Comparison of ENCODE assay signal across 1 cellular context in genomic region chr21:34745557-34746255, GRCh38.
TF ChIP-seq lines count a peak whose summit lies in the region.

No MANE protein-coding gene starts in this region.

TF ChIP-seq in HepG2, 621 proteins besides CTCF, POLR2A, EP300 and RAD21 (continued from another document):
- TF ChIP-seq ZNF747 (CRISPR knock-in tag; IDR thresholded peaks at IDR 0.05; ENCODE audit: borderline replicate concordance), result peak; percentile 37; the same call in 1 of the 2 replicates
- TF ChIP-seq PHF21A (CRISPR knock-in tag; IDR thresholded peaks at IDR 0.05), result peak; percentile 83
- no peak for TF ChIP-seq TOPORS (CRISPR knock-in tag; IDR thresholded peaks at IDR 0.05)
- TF ChIP-seq, protein P1, sequence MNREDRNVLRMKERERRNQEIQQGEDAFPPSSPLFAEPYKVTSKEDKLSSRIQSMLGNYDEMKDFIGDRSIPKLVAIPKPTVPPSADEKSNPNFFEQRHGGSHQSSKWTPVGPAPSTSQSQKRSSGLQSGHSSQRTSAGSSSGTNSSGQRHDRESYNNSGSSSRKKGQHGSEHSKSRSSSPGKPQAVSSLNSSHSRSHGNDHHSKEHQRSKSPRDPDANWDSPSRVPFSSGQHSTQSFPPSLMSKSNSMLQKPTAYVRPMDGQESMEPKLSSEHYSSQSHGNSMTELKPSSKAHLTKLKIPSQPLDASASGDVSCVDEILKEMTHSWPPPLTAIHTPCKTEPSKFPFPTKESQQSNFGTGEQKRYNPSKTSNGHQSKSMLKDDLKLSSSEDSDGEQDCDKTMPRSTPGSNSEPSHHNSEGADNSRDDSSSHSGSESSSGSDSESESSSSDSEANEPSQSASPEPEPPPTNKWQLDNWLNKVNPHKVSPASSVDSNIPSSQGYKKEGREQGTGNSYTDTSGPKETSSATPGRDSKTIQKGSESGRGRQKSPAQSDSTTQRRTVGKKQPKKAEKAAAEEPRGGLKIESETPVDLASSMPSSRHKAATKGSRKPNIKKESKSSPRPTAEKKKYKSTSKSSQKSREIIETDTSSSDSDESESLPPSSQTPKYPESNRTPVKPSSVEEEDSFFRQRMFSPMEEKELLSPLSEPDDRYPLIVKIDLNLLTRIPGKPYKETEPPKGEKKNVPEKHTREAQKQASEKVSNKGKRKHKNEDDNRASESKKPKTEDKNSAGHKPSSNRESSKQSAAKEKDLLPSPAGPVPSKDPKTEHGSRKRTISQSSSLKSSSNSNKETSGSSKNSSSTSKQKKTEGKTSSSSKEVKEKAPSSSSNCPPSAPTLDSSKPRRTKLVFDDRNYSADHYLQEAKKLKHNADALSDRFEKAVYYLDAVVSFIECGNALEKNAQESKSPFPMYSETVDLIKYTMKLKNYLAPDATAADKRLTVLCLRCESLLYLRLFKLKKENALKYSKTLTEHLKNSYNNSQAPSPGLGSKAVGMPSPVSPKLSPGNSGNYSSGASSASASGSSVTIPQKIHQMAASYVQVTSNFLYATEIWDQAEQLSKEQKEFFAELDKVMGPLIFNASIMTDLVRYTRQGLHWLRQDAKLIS (CRISPR knock-in tag; IDR thresholded peaks at IDR 0.05), result no peak
- no peak for TF ChIP-seq NPAS2 (CRISPR knock-in tag; IDR thresholded peaks at IDR 0.05; ENCODE audit: borderline replicate concordance)
- TF ChIP-seq MAFF (IDR thresholded peaks at IDR 0.05; ENCODE audit: low read depth, low read length), result 0 out of 2 replicates have a peak, but pooled peaks have one; percentile 12
- TF ChIP-seq HOXA3 (CRISPR knock-in tag; IDR thresholded peaks at IDR 0.05), result peak; percentile 59; the same call in 1 of the 2 replicates
- no peak for TF ChIP-seq XBP1 (CRISPR knock-in tag; IDR thresholded peaks at IDR 0.05)
- peak; percentile 71 for TF ChIP-seq MIXL1 (CRISPR knock-in tag; IDR thresholded peaks at IDR 0.05)
- peak; percentile 67 for TF ChIP-seq ELF1 (CRISPR knock-in tag; IDR thresholded peaks at IDR 0.05)
- peak; percentile 35 to 54; a peak in 2 of 4 replicates for TF ChIP-seq MAFK (conservative IDR thresholded peaks at IDR 0.05 in 1 of 2, IDR thresholded peaks at IDR 0.05 in 1 of 2; ENCODE audit: low read length in 2 of 2)
- TF ChIP-seq MXD4 (CRISPR knock-in tag; IDR thresholded peaks at IDR 0.05), result 0 out of 2 replicates have a peak, but pooled peaks have one; percentile 14
- no peak for TF ChIP-seq SOX13 (IDR thresholded peaks at IDR 0.05)
- peak in 1 of 2 experiments; percentile 49; a peak in 1 of 4 replicates for TF ChIP-seq SOX13 (CRISPR knock-in tag; conservative IDR thresholded peaks at IDR 0.05 in 1 of 2, IDR thresholded peaks at IDR 0.05 in 1 of 2)
- peak; percentile 38; the same call in 1 of the 2 replicates for TF ChIP-seq SOX5 (CRISPR knock-in tag; IDR thresholded peaks at IDR 0.05; ENCODE audit: borderline replicate concordance)
- peak; percentile 56; the same call in 1 of the 2 replicates for TF ChIP-seq BCL6 (CRISPR knock-in tag; IDR thresholded peaks at IDR 0.05)
- no peak for TF ChIP-seq STAT5B (CRISPR knock-in tag; IDR thresholded peaks at IDR 0.05)
- 0 out of 2 replicates have a peak, but pooled peaks have one; percentile 8 for TF ChIP-seq MIER2 (CRISPR knock-in tag; IDR thresholded peaks at IDR 0.05)
- TF ChIP-seq MED1 (CRISPR knock-in tag; IDR thresholded peaks at IDR 0.05), result peak; percentile 59; the same call in 1 of the 2 replicates
- peak; percentile 59; the same call in 1 of the 2 replicates for TF ChIP-seq TBX2 (CRISPR knock-in tag; IDR thresholded peaks at IDR 0.05; ENCODE audit: borderline replicate concordance)
- TF ChIP-seq GABPA (IDR thresholded peaks at IDR 0.05; ENCODE audit: low read depth, low read length), result peak; percentile 32
- TF ChIP-seq GABPA (CRISPR knock-in tag; IDR thresholded peaks at IDR 0.05; ENCODE audit: low read depth), result peak; percentile 85
- TF ChIP-seq, protein P2, sequence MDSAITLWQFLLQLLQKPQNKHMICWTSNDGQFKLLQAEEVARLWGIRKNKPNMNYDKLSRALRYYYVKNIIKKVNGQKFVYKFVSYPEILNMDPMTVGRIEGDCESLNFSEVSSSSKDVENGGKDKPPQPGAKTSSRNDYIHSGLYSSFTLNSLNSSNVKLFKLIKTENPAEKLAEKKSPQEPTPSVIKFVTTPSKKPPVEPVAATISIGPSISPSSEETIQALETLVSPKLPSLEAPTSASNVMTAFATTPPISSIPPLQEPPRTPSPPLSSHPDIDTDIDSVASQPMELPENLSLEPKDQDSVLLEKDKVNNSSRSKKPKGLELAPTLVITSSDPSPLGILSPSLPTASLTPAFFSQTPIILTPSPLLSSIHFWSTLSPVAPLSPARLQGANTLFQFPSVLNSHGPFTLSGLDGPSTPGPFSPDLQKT (CRISPR knock-in tag; IDR thresholded peaks at IDR 0.05; ENCODE audit: borderline replicate concordance), result 0 out of 2 replicates have a peak, but pooled peaks have one; percentile 52
- peak; percentile 67 for TF ChIP-seq HNF4A (CRISPR knock-in tag; IDR thresholded peaks at IDR 0.05)
- peak; percentile 51; the same call in 1 of the 2 replicates for TF ChIP-seq YEATS4 (CRISPR knock-in tag; IDR thresholded peaks at IDR 0.05; ENCODE audit: borderline replicate concordance)
- TF ChIP-seq RBFOX2 (IDR thresholded peaks at IDR 0.05; ENCODE audit: low read depth, low read length), result no peak
- peak; percentile 80 for TF ChIP-seq PHF5A (CRISPR knock-in tag; IDR thresholded peaks at IDR 0.05; ENCODE audit: low read depth, unreplicated experiment)
- peak; percentile 52; the same call in 1 of the 2 replicates for TF ChIP-seq HOXA5 (CRISPR knock-in tag; IDR thresholded peaks at IDR 0.05)
- TF ChIP-seq, protein P3, sequence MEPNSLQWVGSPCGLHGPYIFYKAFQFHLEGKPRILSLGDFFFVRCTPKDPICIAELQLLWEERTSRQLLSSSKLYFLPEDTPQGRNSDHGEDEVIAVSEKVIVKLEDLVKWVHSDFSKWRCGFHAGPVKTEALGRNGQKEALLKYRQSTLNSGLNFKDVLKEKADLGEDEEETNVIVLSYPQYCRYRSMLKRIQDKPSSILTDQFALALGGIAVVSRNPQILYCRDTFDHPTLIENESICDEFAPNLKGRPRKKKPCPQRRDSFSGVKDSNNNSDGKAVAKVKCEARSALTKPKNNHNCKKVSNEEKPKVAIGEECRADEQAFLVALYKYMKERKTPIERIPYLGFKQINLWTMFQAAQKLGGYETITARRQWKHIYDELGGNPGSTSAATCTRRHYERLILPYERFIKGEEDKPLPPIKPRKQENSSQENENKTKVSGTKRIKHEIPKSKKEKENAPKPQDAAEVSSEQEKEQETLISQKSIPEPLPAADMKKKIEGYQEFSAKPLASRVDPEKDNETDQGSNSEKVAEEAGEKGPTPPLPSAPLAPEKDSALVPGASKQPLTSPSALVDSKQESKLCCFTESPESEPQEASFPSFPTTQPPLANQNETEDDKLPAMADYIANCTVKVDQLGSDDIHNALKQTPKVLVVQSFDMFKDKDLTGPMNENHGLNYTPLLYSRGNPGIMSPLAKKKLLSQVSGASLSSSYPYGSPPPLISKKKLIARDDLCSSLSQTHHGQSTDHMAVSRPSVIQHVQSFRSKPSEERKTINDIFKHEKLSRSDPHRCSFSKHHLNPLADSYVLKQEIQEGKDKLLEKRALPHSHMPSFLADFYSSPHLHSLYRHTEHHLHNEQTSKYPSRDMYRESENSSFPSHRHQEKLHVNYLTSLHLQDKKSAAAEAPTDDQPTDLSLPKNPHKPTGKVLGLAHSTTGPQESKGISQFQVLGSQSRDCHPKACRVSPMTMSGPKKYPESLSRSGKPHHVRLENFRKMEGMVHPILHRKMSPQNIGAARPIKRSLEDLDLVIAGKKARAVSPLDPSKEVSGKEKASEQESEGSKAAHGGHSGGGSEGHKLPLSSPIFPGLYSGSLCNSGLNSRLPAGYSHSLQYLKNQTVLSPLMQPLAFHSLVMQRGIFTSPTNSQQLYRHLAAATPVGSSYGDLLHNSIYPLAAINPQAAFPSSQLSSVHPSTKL (CRISPR knock-in tag; IDR thresholded peaks at IDR 0.05), result peak; percentile 58; the same call in 1 of the 2 replicates
- TF ChIP-seq ZNF781 (CRISPR knock-in tag; IDR thresholded peaks at IDR 0.05; ENCODE audit: borderline replicate concordance, not compliant biosample characterization), result peak; percentile 66
- TF ChIP-seq ZNF274 (CRISPR knock-in tag; IDR thresholded peaks at IDR 0.05), result 0 out of 2 replicates have a peak, but pooled peaks have one; percentile 27
- TF ChIP-seq, protein P4, sequence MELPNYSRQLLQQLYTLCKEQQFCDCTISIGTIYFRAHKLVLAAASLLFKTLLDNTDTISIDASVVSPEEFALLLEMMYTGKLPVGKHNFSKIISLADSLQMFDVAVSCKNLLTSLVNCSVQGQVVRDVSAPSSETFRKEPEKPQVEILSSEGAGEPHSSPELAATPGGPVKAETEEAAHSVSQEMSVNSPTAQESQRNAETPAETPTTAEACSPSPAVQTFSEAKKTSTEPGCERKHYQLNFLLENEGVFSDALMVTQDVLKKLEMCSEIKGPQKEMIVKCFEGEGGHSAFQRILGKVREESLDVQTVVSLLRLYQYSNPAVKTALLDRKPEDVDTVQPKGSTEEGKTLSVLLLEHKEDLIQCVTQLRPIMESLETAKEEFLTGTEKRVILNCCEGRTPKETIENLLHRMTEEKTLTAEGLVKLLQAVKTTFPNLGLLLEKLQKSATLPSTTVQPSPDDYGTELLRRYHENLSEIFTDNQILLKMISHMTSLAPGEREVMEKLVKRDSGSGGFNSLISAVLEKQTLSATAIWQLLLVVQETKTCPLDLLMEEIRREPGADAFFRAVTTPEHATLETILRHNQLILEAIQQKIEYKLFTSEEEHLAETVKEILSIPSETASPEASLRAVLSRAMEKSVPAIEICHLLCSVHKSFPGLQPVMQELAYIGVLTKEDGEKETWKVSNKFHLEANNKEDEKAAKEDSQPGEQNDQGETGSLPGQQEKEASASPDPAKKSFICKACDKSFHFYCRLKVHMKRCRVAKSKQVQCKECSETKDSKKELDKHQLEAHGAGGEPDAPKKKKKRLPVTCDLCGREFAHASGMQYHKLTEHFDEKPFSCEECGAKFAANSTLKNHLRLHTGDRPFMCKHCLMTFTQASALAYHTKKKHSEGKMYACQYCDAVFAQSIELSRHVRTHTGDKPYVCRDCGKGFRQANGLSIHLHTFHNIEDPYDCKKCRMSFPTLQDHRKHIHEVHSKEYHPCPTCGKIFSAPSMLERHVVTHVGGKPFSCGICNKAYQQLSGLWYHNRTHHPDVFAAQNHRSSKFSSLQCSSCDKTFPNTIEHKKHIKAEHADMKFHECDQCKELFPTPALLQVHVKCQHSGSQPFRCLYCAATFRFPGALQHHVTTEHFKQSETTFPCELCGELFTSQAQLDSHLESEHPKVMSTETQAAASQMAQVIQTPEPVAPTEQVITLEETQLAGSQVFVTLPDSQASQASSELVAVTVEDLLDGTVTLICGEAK (IDR thresholded peaks at IDR 0.05), result no peak
- TF ChIP-seq, protein P4 (CRISPR knock-in tag; IDR thresholded peaks at IDR 0.05), result no peak
- peak; percentile 56; the same call in 1 of the 2 replicates for TF ChIP-seq GFI1 (CRISPR knock-in tag; IDR thresholded peaks at IDR 0.05; ENCODE audit: borderline replicate concordance)
- TF ChIP-seq GABPB1 (CRISPR knock-in tag; IDR thresholded peaks at IDR 0.05), result peak; percentile 77
- 0 out of 2 replicates have a peak, but pooled peaks have one; percentile 38 for TF ChIP-seq POLR2G (IDR thresholded peaks at IDR 0.05; ENCODE audit: low read depth, low read length)
